1 cellular context compared by ENCODE assay signal in the genomic region with DNA sequence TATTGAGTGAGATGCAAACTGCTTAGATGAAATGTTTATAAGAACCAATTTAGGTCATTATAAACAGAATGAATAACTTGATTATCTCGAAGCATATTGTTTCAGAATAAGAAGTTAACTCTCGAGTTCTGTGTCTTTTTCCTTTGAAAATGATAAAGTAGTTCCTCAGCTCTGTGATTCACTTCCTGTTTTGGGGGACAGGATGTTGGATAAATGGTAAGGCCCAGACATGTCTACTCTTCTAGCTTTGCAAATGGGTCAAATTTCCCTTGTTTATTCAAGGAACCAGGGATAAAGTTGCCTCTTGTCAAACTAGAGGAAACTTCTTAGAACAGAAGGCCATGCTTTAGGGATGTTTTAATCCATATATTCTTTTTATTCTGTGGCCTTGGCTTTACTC.
TF ChIP-seq lines count a peak whose summit lies in the region.

No MANE protein-coding gene starts in this region.

TF ChIP-seq in IMR-90, 13 proteins besides CTCF, POLR2A, EP300 and RAD21:
- TF ChIP-seq MAZ (IDR thresholded peaks at IDR 0.05; ENCODE audit: borderline replicate concordance, low read depth, low read length) (no peak), ELK1 (IDR thresholded peaks at IDR 0.05; ENCODE audit: borderline replicate concordance, low read depth, low read length) (no peak), MAFK (IDR thresholded peaks at IDR 0.05; ENCODE audit: low read depth, low read length) (no peak), RFX5 (IDR thresholded peaks at IDR 0.05; ENCODE audit: low read depth, low read length) (no peak), SMC3 (IDR thresholded peaks at IDR 0.05; ENCODE audit: low read depth, low read length) (no peak), RCOR1 (IDR thresholded peaks at IDR 0.05; ENCODE audit: insufficient replicate concordance, low read length) (no peak), CEBPB (IDR thresholded peaks at IDR 0.05; ENCODE audit: low read depth, low read length) (no peak), MXI1 (IDR thresholded peaks at IDR 0.05; ENCODE audit: borderline replicate concordance, low read depth, low read length) (no peak), CHD1 (IDR thresholded peaks at IDR 0.05; ENCODE audit: low read depth, low read length) (no peak), FOS (IDR thresholded peaks at IDR 0.05; ENCODE audit: low read depth, low read length) (no peak), USF2 (IDR thresholded peaks at IDR 0.05; ENCODE audit: low read depth, low read length) (no peak), BHLHE40 (IDR thresholded peaks at IDR 0.05; ENCODE audit: low read depth, low read length) (no peak), NFE2L2 (IDR thresholded peaks at IDR 0.05; ENCODE audit: low read depth, low read length) (no peak)
TF ChIP-seq in IMR-90: peak in this region for 0.
